ENCODE assay signal across 25 cellular contexts in the genomic region with DNA sequence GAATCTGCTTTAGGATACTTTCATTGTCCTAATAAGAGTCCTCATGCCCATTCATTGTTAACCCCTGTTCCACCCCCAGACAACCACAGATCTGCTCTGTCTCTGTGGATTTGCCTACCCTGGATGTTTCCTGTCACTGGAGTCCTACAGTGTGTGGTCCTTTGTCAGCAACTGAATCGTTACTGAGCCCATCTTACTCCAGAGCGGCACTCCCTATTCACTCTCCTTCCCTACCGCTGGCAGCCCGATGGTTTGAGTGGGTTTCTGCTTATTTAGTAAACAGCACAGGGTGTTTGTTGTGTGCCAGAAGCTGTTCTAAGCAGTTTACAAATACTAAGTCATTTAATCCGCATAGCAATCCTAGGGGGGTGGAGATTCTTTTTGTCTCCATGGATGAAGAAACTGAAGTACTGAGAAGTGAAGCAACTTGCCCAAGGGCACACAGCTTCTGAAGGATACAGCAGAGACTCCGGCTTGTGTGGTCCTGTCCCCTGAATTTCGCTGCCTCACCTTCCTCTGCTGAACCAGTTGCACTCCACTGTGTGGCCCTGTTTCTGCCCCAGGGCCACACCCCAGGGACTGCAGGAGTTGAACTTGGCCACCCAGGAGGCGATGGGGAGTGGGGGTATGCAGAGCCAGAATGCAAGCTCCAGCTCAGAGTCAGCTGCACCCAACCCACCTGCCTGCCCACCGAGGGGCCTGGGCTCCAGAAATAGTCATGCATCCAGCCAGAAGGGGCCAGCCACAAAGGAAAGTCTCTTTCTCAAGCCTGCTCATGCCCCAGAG. TPM values are rescaled to one million over a fixed set of nuclear protein-coding genes. Genes with fewer than 3 reads are reported as not detected.
"Had no signal": no experiment of that assay in that cellular context is flagged by ENCODE, and none has a peak within 500 bp of the region (broad histone marks: within the 10 kb centered on the region; RNA-seq: fewer than 3 reads in every experiment).

No MANE protein-coding gene starts in this region.

- ATAC-seq: activated CD8-positive, alpha-beta T cell treated with anti-CD3 and anti-CD28 coated beads for 36 hours; activated T-helper 17 cell treated with anti-CD3 and anti-CD28 coated beads, Interleukin-2, amount 50 U/mL, for 72 hours; left lung; stimulated activated effector memory CD8-positive, alpha-beta T cell treated with anti-CD3 and anti-CD28 coated beads, Interleukin-12 subunit alpha, Interleukin-12 subunit beta, amount 100 ng/mL, for 72 hours had no signal

- H3K27me3 ChIP-seq: breast epithelium, left lung, neural progenitor cell, right atrium auricular region had no signal

- H3K36me3 ChIP-seq: breast epithelium, left lung, neural progenitor cell, prostate gland, right atrium auricular region, stomach had no signal

- H3K4me3 ChIP-seq: breast epithelium, left lung, neural progenitor cell, prostate gland, right atrium auricular region, stomach had no signal

- H3K4me1 ChIP-seq: breast epithelium, left lung, prostate gland, right atrium auricular region, stomach had no signal

- DNase-seq: activated CD4-positive, alpha-beta T cell treated with anti-CD3 and anti-CD28 coated beads, Interleukin-2, amount 10 ng/mL, durations not matched to agents 24 days and 14 days; activated CD4-positive, CD25-positive, alpha-beta regulatory T cell; activated CD8-positive, alpha-beta T cell treated with anti-CD3 and anti-CD28 coated beads for 36 hours; activated naive CD4-positive, alpha-beta T cell treated with anti-CD3 and anti-CD28 coated beads for 36 hours; activated T-cell treated with anti-CD3 and anti-CD28 coated beads, Interleukin-2, amount 50 U/mL, for 1 hour; dermis blood vessel endothelial cell; effector memory CD4-positive, alpha-beta T cell; foreskin melanocyte; small intestine; stimulated activated CD4-positive, alpha-beta T cell treated with anti-CD3 and anti-CD28 coated beads, Interleukin-4, amount 100 ng/mL, for 24 hours; stomach; T-helper 1 cell; T-helper 9 cell had no signal

- H3K27ac ChIP-seq: breast epithelium, left lung, neural progenitor cell, prostate gland, right atrium auricular region, stomach had no signal

- H3K9me3 ChIP-seq: breast epithelium, left lung, prostate gland, right atrium auricular region, stomach had no signal

RNA-seq across cellular contexts. Expression of gene SLC6A1, which starts 56.5 kb away (rescaled TPM):
- total RNA-seq: activated CD4-positive, alpha-beta T cell treated with anti-CD3 and anti-CD28 coated beads, Interleukin-2, amount 10 ng/mL, durations not matched to agents 24 days and 14 days; activated CD8-positive, alpha-beta T cell treated with anti-CD3 and anti-CD28 coated beads for 36 hours; activated naive CD4-positive, alpha-beta T cell treated with anti-CD3 and anti-CD28 coated beads for 36 hours; activated T-helper 17 cell treated with anti-CD3 and anti-CD28 coated beads, Interleukin-2, amount 50 U/mL, for 72 hours; dermis blood vessel endothelial cell; endothelial cell of umbilical vein; fibroblast of lung; kidney epithelial cell; myocyte; osteoblast had no signal
- polyA plus RNA-seq: endothelial cell of umbilical vein, fibroblast of lung had no signal
